Comparison of ENCODE assay signal across 28 cellular contexts in the genomic region with DNA sequence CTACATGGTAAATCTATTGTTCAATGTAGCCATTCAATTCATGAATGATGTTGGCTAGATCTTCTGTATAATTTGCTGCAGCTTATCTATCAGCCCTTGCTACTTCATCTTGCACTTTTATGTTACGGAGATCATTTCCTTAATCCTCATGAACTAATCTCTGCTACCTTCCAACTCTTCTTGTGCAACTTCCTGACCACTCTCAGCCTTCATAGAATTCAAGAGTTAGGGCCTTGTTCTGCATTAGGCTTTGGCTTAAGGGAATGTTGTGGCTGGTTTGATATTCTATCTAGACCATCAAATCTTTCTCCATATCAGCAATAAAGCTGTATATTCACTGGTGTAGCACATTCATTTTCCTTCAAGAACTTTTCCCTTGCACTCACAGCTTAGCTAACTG.
"Had no signal": no experiment of that assay in that cellular context is flagged by ENCODE, and none has a peak within 500 bp of the region (broad histone marks: within the 10 kb centered on the region; RNA-seq: fewer than 3 reads in every experiment).

No MANE protein-coding gene starts in this region.

- H3K27me3 ChIP-seq: stomach, suprapubic skin, testis, thyroid gland, tibial artery, tibial nerve, transverse colon, upper lobe of left lung, upper lobe of right lung, uterus, vagina had no signal

- H3K27ac Mint-ChIP-seq: stimulated activated effector memory CD8-positive, alpha-beta T cell treated with anti-CD3 and anti-CD28 coated beads, Interleukin-12 subunit alpha, Interleukin-12 subunit beta, amount 100 ng/mL, for 72 hours; stimulated activated memory B cell treated with anti-CD40 and anti-IgM and Interleukin-4, amounts not matched to agents 10 μg/mL and 1 μg/mL and 100 μg/mL, for 72 hours; stimulated activated naive B cell treated with anti-CD40 and anti-IgM and Interleukin-4, amounts not matched to agents 10 μg/mL and 1 μg/mL and 100 μg/mL, for 72 hours; stimulated activated naive CD8-positive, alpha-beta T cell treated with anti-CD3 and anti-CD28 coated beads, Interleukin-15, amount 100 ng/mL, for 72 hours; stimulated activated naive CD8-positive, alpha-beta T cell treated with anti-CD3 and anti-CD28 coated beads, Interleukin-15, Interleukin-2, amounts not matched to agents 100 ng/mL and 50 ng/mL, for 24 hours; type B pancreatic cell had no signal

- H3K4me1 ChIP-seq: suprapubic skin, testis, thyroid gland, tibial artery, tibial nerve, transverse colon, upper lobe of left lung, upper lobe of right lung, uterus, vagina had no signal

- H3K27me3 Mint-ChIP-seq: type B pancreatic cell had no signal

- H3K9me3 Mint-ChIP-seq: stimulated activated effector memory CD8-positive, alpha-beta T cell treated with anti-CD3 and anti-CD28 coated beads, Interleukin-12 subunit alpha, Interleukin-12 subunit beta, amount 100 ng/mL, for 72 hours; stimulated activated memory B cell treated with anti-CD40 and anti-IgM and Interleukin-4, amounts not matched to agents 10 μg/mL and 1 μg/mL and 100 μg/mL, for 72 hours; stimulated activated naive B cell treated with anti-CD40 and anti-IgM and Interleukin-4, amounts not matched to agents 10 μg/mL and 1 μg/mL and 100 μg/mL, for 72 hours; stimulated activated naive CD8-positive, alpha-beta T cell treated with anti-CD3 and anti-CD28 coated beads, Interleukin-15, amount 100 ng/mL, for 72 hours; stimulated activated naive CD8-positive, alpha-beta T cell treated with anti-CD3 and anti-CD28 coated beads, Interleukin-15, Interleukin-2, amounts not matched to agents 100 ng/mL and 50 ng/mL, for 24 hours; type B pancreatic cell had no signal

- H3K36me3 Mint-ChIP-seq: stimulated activated effector memory CD8-positive, alpha-beta T cell treated with anti-CD3 and anti-CD28 coated beads, Interleukin-12 subunit alpha, Interleukin-12 subunit beta, amount 100 ng/mL, for 72 hours; stimulated activated memory B cell treated with anti-CD40 and anti-IgM and Interleukin-4, amounts not matched to agents 10 μg/mL and 1 μg/mL and 100 μg/mL, for 72 hours; stimulated activated naive B cell treated with anti-CD40 and anti-IgM and Interleukin-4, amounts not matched to agents 10 μg/mL and 1 μg/mL and 100 μg/mL, for 72 hours; type B pancreatic cell had no signal

- H3K4me1 Mint-ChIP-seq: stimulated activated effector memory CD8-positive, alpha-beta T cell treated with anti-CD3 and anti-CD28 coated beads, Interleukin-12 subunit alpha, Interleukin-12 subunit beta, amount 100 ng/mL, for 72 hours; stimulated activated memory B cell treated with anti-CD40 and anti-IgM and Interleukin-4, amounts not matched to agents 10 μg/mL and 1 μg/mL and 100 μg/mL, for 72 hours; stimulated activated naive B cell treated with anti-CD40 and anti-IgM and Interleukin-4, amounts not matched to agents 10 μg/mL and 1 μg/mL and 100 μg/mL, for 72 hours; stimulated activated naive CD8-positive, alpha-beta T cell treated with anti-CD3 and anti-CD28 coated beads, Interleukin-15, amount 100 ng/mL, for 72 hours had no signal

- H3K4me3 ChIP-seq: stomach, suprapubic skin, testis, thoracic aorta, thyroid gland, tibial artery, tibial nerve, transverse colon, upper lobe of left lung, upper lobe of right lung, uterus, vagina had no signal

- DNase-seq: stimulated activated CD4-positive, alpha-beta T cell treated with anti-CD3 and anti-CD28 coated beads, Interleukin-2, amount 100 ng/mL, for 48 hours; stimulated activated CD4-positive, alpha-beta T cell treated with anti-CD3 and anti-CD28 coated beads, Interleukin-4, amount 100 ng/mL, for 1 hour; stimulated activated CD4-positive, alpha-beta T cell treated with anti-CD3 and anti-CD28 coated beads, Interleukin-4, amount 100 ng/mL, for 24 hours; stimulated activated CD4-positive, alpha-beta T cell treated with anti-CD3 and anti-CD28 coated beads, Interleukin-4, amount 100 ng/mL, for 4 hours; stimulated activated CD8-positive, alpha-beta memory T cell treated with anti-CD3 and anti-CD28 coated beads, Interleukin-4, amount 100 ng/mL, for 48 hours; stimulated activated naive B cell treated with anti-CD40 and anti-IgM and Interleukin-4, amounts not matched to agents 10 μg/mL and 1 μg/mL and 100 μg/mL, for 72 hours; stimulated activated naive CD4-positive, alpha-beta T cell; stimulated activated naive CD4-positive, alpha-beta T cell treated with Interleukin-2 at 50 U/mL for 16 hours; stimulated activated naive CD8-positive, alpha-beta T cell treated with anti-CD3 and anti-CD28 coated beads, Interleukin-15, amount 100 ng/mL, for 72 hours; stimulated activated naive CD8-positive, alpha-beta T cell treated with anti-CD3 and anti-CD28 coated beads, Interleukin-15, Interleukin-2, amounts not matched to agents 100 U/mL and 50 U/mL, for 24 hours; stomach; substantia nigra; testis; thyroid gland; tibial artery; transverse colon; trophoblast cell; upper lobe of left lung; upper lobe of right lung; uterus had no signal

- H3K27ac ChIP-seq: stomach, suprapubic skin, testis, thoracic aorta, thyroid gland, tibial artery, tibial nerve, transverse colon, upper lobe of left lung, upper lobe of right lung, uterus, vagina had no signal

- ATAC-seq: stimulated activated effector memory CD8-positive, alpha-beta T cell treated with anti-CD3 and anti-CD28 coated beads, Interleukin-12 subunit alpha, Interleukin-12 subunit beta, amount 100 ng/mL, for 72 hours; stimulated activated memory B cell treated with anti-CD40 and anti-IgM and Interleukin-4, amounts not matched to agents 10 μg/mL and 1 μg/mL and 100 μg/mL, for 72 hours; stimulated activated naive B cell treated with anti-CD40 and anti-IgM and Interleukin-4, amounts not matched to agents 10 μg/mL and 1 μg/mL and 100 μg/mL, for 72 hours; stimulated activated naive CD8-positive, alpha-beta T cell treated with anti-CD3 and anti-CD28 coated beads, Interleukin-15, amount 100 ng/mL, for 72 hours; stimulated activated naive CD8-positive, alpha-beta T cell treated with anti-CD3 and anti-CD28 coated beads, Interleukin-15, Interleukin-2, amounts not matched to agents 100 U/mL and 50 U/mL, for 24 hours; upper lobe of right lung had no signal

- H3K36me3 ChIP-seq: stomach, suprapubic skin, thoracic aorta, thyroid gland, tibial artery, tibial nerve, transverse colon, upper lobe of left lung, upper lobe of right lung, uterus, vagina had no signal

- H3K4me3 Mint-ChIP-seq: stimulated activated effector memory CD8-positive, alpha-beta T cell treated with anti-CD3 and anti-CD28 coated beads, Interleukin-12 subunit alpha, Interleukin-12 subunit beta, amount 100 ng/mL, for 72 hours; stimulated activated memory B cell treated with anti-CD40 and anti-IgM and Interleukin-4, amounts not matched to agents 10 μg/mL and 1 μg/mL and 100 μg/mL, for 72 hours; stimulated activated naive B cell treated with anti-CD40 and anti-IgM and Interleukin-4, amounts not matched to agents 10 μg/mL and 1 μg/mL and 100 μg/mL, for 72 hours; stimulated activated naive CD8-positive, alpha-beta T cell treated with anti-CD3 and anti-CD28 coated beads, Interleukin-15, amount 100 ng/mL, for 72 hours; stimulated activated naive CD8-positive, alpha-beta T cell treated with anti-CD3 and anti-CD28 coated beads, Interleukin-15, Interleukin-2, amounts not matched to agents 100 ng/mL and 50 ng/mL, for 24 hours; type B pancreatic cell had no signal

- H3K9me3 ChIP-seq: stomach, suprapubic skin, testis, thoracic aorta, thyroid gland, tibial artery, tibial nerve, transverse colon, upper lobe of left lung, upper lobe of right lung, uterus, vagina had no signal
